In the genomic region with DNA sequence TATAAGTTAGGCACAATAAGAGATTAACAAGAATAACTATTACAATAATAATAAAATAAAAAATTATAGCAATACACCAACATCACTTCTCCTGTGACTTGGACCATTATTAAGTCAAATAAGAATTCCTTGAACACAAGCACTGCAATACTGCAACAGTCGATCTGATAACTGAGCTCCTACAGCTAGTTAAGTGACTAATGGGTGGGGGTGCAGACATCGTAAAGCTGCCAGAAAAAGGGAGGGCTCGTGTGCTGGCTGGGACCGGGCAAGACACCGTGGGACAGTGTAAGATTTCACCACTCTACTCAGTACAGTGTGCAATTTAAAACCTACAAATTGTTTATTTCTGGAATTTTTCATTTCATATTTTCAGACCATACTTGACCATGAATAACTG, we compare ENCODE assay signal across 24 cellular contexts.
DNase-seq lines count a peak whose midpoint lies in the region; ATAC-seq and TF ChIP-seq lines count a peak whose summit lies in the region.
"Had no signal": no experiment of that assay in that cellular context is flagged by ENCODE, and none has a peak within 500 bp of the region (broad histone marks: within the 10 kb centered on the region; RNA-seq: fewer than 3 reads in every experiment).

No MANE protein-coding gene starts in this region.

- H3K9me3 ChIP-seq in left ventricle myocardium inferior (replicated peaks) (no peaks in the 10 kb centered on the region), RWPE2 (ENCODE audit: severe bottlenecking) (no peaks in the 10 kb centered on the region)
- H3K9me3 ChIP-seq: A549, ascending aorta, tibial nerve had no signal

- ATAC-seq in Right ventricle myocardium inferior (peak; percentile 59), RWPE2 (ENCODE audit: low read depth) (peak; percentile 55; the same call in 1 of the 3 replicates), GM19023 (IDR thresholded peaks at IDR 0.05; ENCODE audit: unreplicated experiment) (no peak)
- ATAC-seq: A549; activated CD4-positive, alpha-beta T cell treated with anti-CD3 and anti-CD28 coated beads for 36 hours; naive thymus-derived CD4-positive, alpha-beta T cell; stimulated activated naive CD8-positive, alpha-beta T cell treated with anti-CD3 and anti-CD28 coated beads, Interleukin-15, amount 100 ng/mL, for 72 hours had no signal

- H3K4me3 ChIP-seq in left ventricle myocardium inferior (no peak overlapping the region), RWPE2 (ENCODE audit: severe bottlenecking) (no peak overlapping the region), fibroblast of the aortic adventitia (ENCODE audit: low read depth, low read length) (no peak overlapping the region)
- H3K4me3 ChIP-seq: A549, ascending aorta, tibial nerve had no signal

- intact Hi-C loops in Right ventricle myocardium inferior (cut with DNase I) (no loop called here), left ventricle myocardium inferior (cut with micrococcal nuclease) (no loop called here)

- DNase-seq in Right ventricle myocardium inferior (ENCODE audit: missing footprints) (no peak), left ventricle myocardium inferior (no peak), RWPE2 (ENCODE audit: low spot score) (no peak), fibroblast of the aortic adventitia (ENCODE audit: low read depth) (peak; percentile 78), 8988T (no peak), GM19240 (ENCODE audit: insufficient read length, low spot score) (no peak), NCI-H526 treated with DMSO at 0.1 percent for 48 hours (lab: John Stamatoyannopoulos, UW) (no peak)
- DNase-seq: activated CD4-positive, alpha-beta T cell treated with anti-CD3 and anti-CD28 coated beads for 36 hours; cerebellar nuclear complex; glutamatergic neuron; H7; KG1; naive thymus-derived CD4-positive, alpha-beta T cell; NCI-H1092; NCI-H187 treated with DMSO at 0.1 percent for 48 hours; NCI-H748 treated with DMSO at 0.1 percent for 48 hours; SHP77; stimulated activated CD4-positive, alpha-beta T cell treated with anti-CD3 and anti-CD28 coated beads, Interleukin-4, amount 100 ng/mL, for 24 hours; stimulated activated naive CD8-positive, alpha-beta T cell treated with anti-CD3 and anti-CD28 coated beads, Interleukin-15, amount 100 ng/mL, for 72 hours had no signal

- no peak overlapping the region for H3K27ac ChIP-seq in left ventricle myocardium inferior (replicated peaks)
- no peak overlapping the region for H3K27ac ChIP-seq in RWPE2 (ENCODE audit: poor library complexity, severe bottlenecking)
- H3K27ac ChIP-seq: A549, ascending aorta, C4-2B, tibial nerve had no signal

- H3K4me1 ChIP-seq in left ventricle myocardium inferior, result no peaks in the 10 kb centered on the region
- H3K4me1 ChIP-seq in RWPE2 (ENCODE audit: insufficient read depth, poor library complexity, severe bottlenecking), result peaks cover 6% of the 10 kb centered on the region
- H3K4me1 ChIP-seq: A549, ascending aorta, tibial nerve had no signal

- H3K36me3 ChIP-seq in left ventricle myocardium inferior (no peaks in the 10 kb centered on the region), RWPE2 (ENCODE audit: low read depth) (peaks cover 4% of the 10 kb centered on the region; the same call in 1 of the 2 replicates)
- H3K36me3 ChIP-seq: ascending aorta, tibial nerve had no signal

- no peak for TF ChIP-seq CTCF in left ventricle myocardium inferior (IDR thresholded peaks at IDR 0.05; ENCODE audit: borderline replicate concordance)
- no peak for TF ChIP-seq CTCF in RWPE2 (IDR thresholded peaks at IDR 0.05; ENCODE audit: poor library complexity, severe bottlenecking)
- no peak for TF ChIP-seq CTCF in fibroblast of the aortic adventitia (IDR thresholded peaks at IDR 0.05; ENCODE audit: insufficient read depth, low read length)

- H3K27me3 ChIP-seq in left ventricle myocardium inferior (ENCODE audit: low read depth) (no peaks in the 10 kb centered on the region), RWPE2 (ENCODE audit: insufficient read depth, poor library complexity, severe bottlenecking) (no peaks in the 10 kb centered on the region)
- H3K27me3 ChIP-seq: ascending aorta, tibial nerve had no signal
